9 cellular contexts compared by ENCODE assay signal in the genomic region with DNA sequence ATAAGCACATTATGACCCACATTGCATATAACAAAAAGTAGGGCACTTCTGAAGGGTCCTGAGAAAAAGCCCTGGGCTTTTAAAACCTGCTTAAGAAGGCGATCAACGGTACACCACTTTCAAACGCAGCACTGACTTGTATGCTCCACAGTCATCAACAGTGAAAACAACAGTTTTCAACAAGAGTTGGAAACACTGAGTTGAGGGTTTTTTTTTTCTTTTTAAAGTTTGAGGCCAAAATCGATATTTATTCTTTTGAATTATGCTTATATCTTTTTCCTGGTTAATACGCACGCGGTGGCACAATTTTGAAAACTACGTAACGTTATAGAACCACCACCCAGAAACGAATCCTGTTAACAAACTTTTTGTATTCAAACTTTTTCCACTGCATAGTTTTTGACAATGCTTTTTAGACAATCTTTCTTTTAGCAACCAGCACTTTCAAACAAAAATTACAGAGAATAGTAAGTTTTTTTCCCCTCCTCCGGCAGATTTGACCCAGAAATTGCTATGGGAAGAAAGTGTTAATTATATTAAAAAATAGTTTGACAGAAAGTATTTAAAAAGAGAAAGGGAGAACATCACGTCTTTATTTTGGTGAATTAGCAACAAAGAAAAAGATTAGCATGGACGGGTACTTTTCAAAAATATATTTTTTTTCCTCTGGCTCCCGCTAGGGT. TPM values are rescaled to one million over a fixed set of nuclear protein-coding genes. Genes with fewer than 3 reads are reported as not detected.
A peak's percentile ranks its signal among the peaks of the same experiment; 100 is the strongest.
DNase-seq lines count a peak whose midpoint lies in the region; ATAC-seq and TF ChIP-seq lines count a peak whose summit lies in the region.
"Had no signal": no experiment of that assay in that cellular context is flagged by ENCODE, and none has a peak within 500 bp of the region (broad histone marks: within the 10 kb centered on the region; RNA-seq: fewer than 3 reads in every experiment).

No MANE protein-coding gene starts in this region.

- ATAC-seq in HG03175 (IDR thresholded peaks at IDR 0.05; ENCODE audit: unreplicated experiment) = no peak
- no peak for ATAC-seq in HG03108 (IDR thresholded peaks at IDR 0.05; ENCODE audit: unreplicated experiment)

- POLR2A ChIA-PET in CD8-positive, alpha-beta memory T cell (lab: Charles Lee) = interaction anchor here (1.1 to 3.5 kb wide), 2 partner anchors 91 to 92 kb away, joined by 5 to 15 read pairs; a partner anchor contains a TSS
- POLR2A ChIA-PET in PC-9 (lab: Charles Lee; ENCODE audit: unreplicated experiment) = no interaction called here

- H3K4me3 ChIP-seq in CD8-positive, alpha-beta memory T cell (ENCODE audit: low read length) = peak overlapping the region; percentile 50
- H3K4me3 ChIP-seq in PC-9 (peak overlapping the region; percentile 80), epithelial cell of proximal tubule (ENCODE audit: low read depth, low read length) (peak overlapping the region; percentile 86)

- peak overlapping the region; percentile 91 to 99 (median 95) for H3K27ac Mint-ChIP-seq in CD8-positive, alpha-beta memory T cell
- peak overlapping the region; percentile 79 for H3K27ac Mint-ChIP-seq in osteocyte (ENCODE audit: unreplicated experiment)

- no peaks in the 10 kb centered on the region for H3K27me3 Mint-ChIP-seq in CD8-positive, alpha-beta memory T cell
- H3K27me3 Mint-ChIP-seq in osteocyte (ENCODE audit: unreplicated experiment) = no peaks in the 10 kb centered on the region

- intact Hi-C loops in PC-9 (cut with micrococcal nuclease; ENCODE audit: unreplicated experiment) = no loop called here

- TF ChIP-seq CTCF in PC-9 (conservative IDR thresholded peaks at IDR 0.05) (no peak), epithelial cell of proximal tubule (conservative IDR thresholded peaks at IDR 0.05; ENCODE audit: low read depth, low read length) (no peak), osteocyte (IDR thresholded peaks at IDR 0.05) (no peak)

- H3K9me3 Mint-ChIP-seq in CD8-positive, alpha-beta memory T cell = no peaks in the 10 kb centered on the region
- no peaks in the 10 kb centered on the region for H3K9me3 Mint-ChIP-seq in osteocyte (ENCODE audit: unreplicated experiment)

- peak in 1 of 5 donors; percentile 17 for DNase-seq in CD8-positive, alpha-beta memory T cell
- DNase-seq in PC-9 = no peak
- DNase-seq in epithelial cell of proximal tubule (ENCODE audit: low read depth) = no peak
- DNase-seq in osteocyte (ENCODE audit: extremely low spot score, unreplicated experiment) = no peak
- no peak for DNase-seq in stimulated activated CD4-positive, alpha-beta T cell treated with anti-CD3 and anti-CD28 coated beads, Interleukin-15, amount 100 ng/mL, for 24 hours
- no peak for DNase-seq in DMS 273 treated with DMSO at 0.1 percent for 48 hours (lab: John Stamatoyannopoulos, UW)

- peak overlapping the region; percentile 82 to 97 (median 91) for H3K4me3 Mint-ChIP-seq in CD8-positive, alpha-beta memory T cell
- peak overlapping the region; percentile 81 for H3K4me3 Mint-ChIP-seq in osteocyte (ENCODE audit: unreplicated experiment)

- H3K27ac ChIP-seq in CD8-positive, alpha-beta memory T cell (ENCODE audit: low read depth, low read length) = peak overlapping the region; percentile 88
- H3K27ac ChIP-seq in PC-9 = no peak overlapping the region

- no peaks in the 10 kb centered on the region for H3K9me2 ChIP-seq in PC-9 (ENCODE audit: insufficient read depth)

- no peaks in the 10 kb centered on the region for H3K79me2 ChIP-seq in PC-9 (ENCODE audit: low read depth)

- H2AFZ ChIP-seq in PC-9 = peak overlapping the region; percentile 87

- H4K20me1 ChIP-seq in PC-9 (ENCODE audit: insufficient read depth) = no peaks in the 10 kb centered on the region; the same call in 1 of the 2 replicates

- peaks cover 38 to 47% (median 46%) of the 10 kb centered on the region in 3 donors for H3K4me1 Mint-ChIP-seq in CD8-positive, alpha-beta memory T cell
- H3K4me1 Mint-ChIP-seq in osteocyte (ENCODE audit: unreplicated experiment) = peaks cover 38% of the 10 kb centered on the region

- peaks cover 0 to 13% (median 0%) of the 10 kb centered on the region in 3 donors for H3K36me3 Mint-ChIP-seq in CD8-positive, alpha-beta memory T cell
- no peaks in the 10 kb centered on the region for H3K36me3 Mint-ChIP-seq in osteocyte (ENCODE audit: unreplicated experiment)

- peak overlapping the region; percentile 90 for H3K4me2 ChIP-seq in PC-9

- no TSS peak for BruUV-seq in PC-9 (replicated peaks; lab: Mats Ljungman, UMichigan)

- CTCF ChIA-PET in CD8-positive, alpha-beta memory T cell (lab: Charles Lee) = no interaction called here
- CTCF ChIA-PET in PC-9 (lab: Charles Lee) = no interaction called here

- H3K4me1 ChIP-seq in CD8-positive, alpha-beta memory T cell (ENCODE audit: insufficient read depth, low read length) = peaks cover 42% of the 10 kb centered on the region
- H3K4me1 ChIP-seq in PC-9 (replicated peaks; ENCODE audit: insufficient read depth) = peaks cover 19% of the 10 kb centered on the region

- no peaks in the 10 kb centered on the region for H3K9me3 ChIP-seq in CD8-positive, alpha-beta memory T cell (ENCODE audit: low read length)
- no peaks in the 10 kb centered on the region for H3K9me3 ChIP-seq in PC-9 (ENCODE audit: insufficient read depth, low read depth)

- no peaks in the 10 kb centered on the region for H3K27me3 ChIP-seq in CD8-positive, alpha-beta memory T cell (ENCODE audit: insufficient read depth, low read length, poor library complexity, severe bottlenecking)
- H3K27me3 ChIP-seq in PC-9 (ENCODE audit: insufficient read depth, low read depth) = no peaks in the 10 kb centered on the region

- peaks cover 13% of the 10 kb centered on the region; the same call in 1 of the 2 replicates for H3F3A ChIP-seq in PC-9 (ENCODE audit: insufficient read depth, low read depth)

- H3K36me3 ChIP-seq in CD8-positive, alpha-beta memory T cell (ENCODE audit: insufficient read depth, low read length) = no peaks in the 10 kb centered on the region
- no peaks in the 10 kb centered on the region for H3K36me3 ChIP-seq in PC-9 (ENCODE audit: low read depth)

RNA-seq across cellular contexts. Expression of a gene that starts 1.0 kb away (rescaled TPM):
- 10 to 100 TPM; 48.7 to 48.8 TPM for total RNA-seq in CD8-positive, alpha-beta memory T cell
- polyA plus RNA-seq in CD8-positive, alpha-beta memory T cell = 5.8 TPM
- total RNA-seq in PC-9 (2021) = 2.5 and 3.2 TPM in 2 replicates
- total RNA-seq in epithelial cell of proximal tubule = 3.6 and 5.1 TPM in 2 replicates
- 15.7 and 16.4 TPM in 2 replicates for total RNA-seq in osteocyte

RNA-seq across cellular contexts. Expression of a gene that starts 27.2 kb away (rescaled TPM):
- total RNA-seq in CD8-positive, alpha-beta memory T cell = not detected
- 0.46 TPM for polyA plus RNA-seq in CD8-positive, alpha-beta memory T cell
- total RNA-seq in PC-9 (2021) = not detected in 2 replicates
- not detected in 2 replicates for total RNA-seq in epithelial cell of proximal tubule
- total RNA-seq in osteocyte = not detected in 2 replicates
- total RNA-seq: frontal cortex had no signal
